In the genomic region with DNA sequence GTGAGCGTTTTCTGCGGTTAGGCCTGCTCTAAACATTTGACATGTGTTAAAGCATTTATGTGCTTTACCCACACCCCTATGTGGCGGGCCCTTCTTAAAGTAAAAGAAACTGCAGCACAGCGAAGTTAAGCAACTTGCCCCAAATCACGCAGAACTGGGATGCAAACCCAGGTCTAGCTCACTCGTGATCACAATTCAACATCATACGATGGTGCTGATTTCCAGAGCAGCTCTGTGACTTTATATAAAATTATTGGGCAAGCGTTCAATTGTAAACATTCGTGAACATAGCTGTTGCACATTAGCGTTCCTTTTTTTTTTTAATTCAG, we compare ENCODE assay signal across 8 cellular contexts. TPM values are rescaled to one million over a fixed set of nuclear protein-coding genes. Genes with fewer than 3 reads are reported as not detected.
DNase-seq lines count a peak whose midpoint lies in the region; TF ChIP-seq lines count a peak whose summit lies in the region.

No MANE protein-coding gene starts in this region.

- H3K9me2 ChIP-seq in neural cell (ENCODE audit: insufficient read depth, low read length) = no peaks in the 10 kb centered on the region

- TF ChIP-seq RAD21 in neural cell (conservative IDR thresholded peaks at IDR 0.05) = no peak

- no peaks in the 10 kb centered on the region for H3K27me3 Mint-ChIP-seq in CD4-positive, alpha-beta memory T cell

- no peaks in the 10 kb centered on the region for H3K79me2 ChIP-seq in OCI-LY3 (ENCODE audit: low read length)
- no peaks in the 10 kb centered on the region for H3K79me2 ChIP-seq in neural cell (replicated peaks; ENCODE audit: insufficient read depth, low read length)

- no peak for TF ChIP-seq EP300 in neural cell (conservative IDR thresholded peaks at IDR 0.05; ENCODE audit: poor library complexity, severe bottlenecking)

- CTCF ChIA-PET in CD4-positive, alpha-beta memory T cell (lab: Charles Lee; ENCODE audit: partially characterized antibody) = interaction anchor here (0.6 to 8.3 kb wide), 17 partner anchors 8 to 222 kb away, joined by 3 to 131 read pairs (median 6); partner anchors contain the start of genes ARSK and SKIC3

- H3K27me3 ChIP-seq in CD4-positive, alpha-beta memory T cell (ENCODE audit: insufficient read depth, low read length) = no peaks in the 10 kb centered on the region
- no peaks in the 10 kb centered on the region for H3K27me3 ChIP-seq in OCI-LY3 (ENCODE audit: low read depth, low read length)
- no peaks in the 10 kb centered on the region for H3K27me3 ChIP-seq in neural cell (ENCODE audit: insufficient read depth, low read depth, low read length)

- H3K4me3 ChIP-seq in CD4-positive, alpha-beta memory T cell (ENCODE audit: low read length in 2 of 2) = peak overlapping the region; percentile 71 to 94
- H3K4me3 ChIP-seq in OCI-LY3 (ENCODE audit: low read length) (peak overlapping the region; percentile 83), epithelial cell of esophagus (ENCODE audit: low read length) (peak overlapping the region; percentile 58), neural cell (ENCODE audit: low read length) (peak overlapping the region; percentile 64)

- no peak for DNase-seq in CD4-positive, alpha-beta memory T cell
- DNase-seq in epithelial cell of esophagus (ENCODE audit: low read depth) (no peak), AG20443 (ENCODE audit: low spot score) (no peak), DMS153 (lab: John Stamatoyannopoulos, UW) (no peak), NCI-H226 (no peak), cerebellum (ENCODE audit: low spot score) (no peak)

- no peaks in the 10 kb centered on the region for H3F3A ChIP-seq in neural cell (ENCODE audit: insufficient read depth, low read length, poor library complexity, severe bottlenecking)

- peak overlapping the region; percentile 97 for H3K4me2 ChIP-seq in OCI-LY3 (ENCODE audit: low read length)
- no peak overlapping the region for H3K4me2 ChIP-seq in neural cell (ENCODE audit: low read length)

- H3K36me3 ChIP-seq in CD4-positive, alpha-beta memory T cell (ENCODE audit: insufficient read depth, low read length) = no peaks in the 10 kb centered on the region
- H3K36me3 ChIP-seq in OCI-LY3 (replicated peaks; ENCODE audit: low read depth, low read length) = no peaks in the 10 kb centered on the region
- H3K36me3 ChIP-seq in neural cell (ENCODE audit: insufficient read depth, low read length) = no peaks in the 10 kb centered on the region

- H3K27ac ChIP-seq in CD4-positive, alpha-beta memory T cell (ENCODE audit: low read depth, low read length) = peak overlapping the region; percentile 84
- peak overlapping the region; percentile 94 for H3K27ac ChIP-seq in OCI-LY3 (ENCODE audit: low read length)
- no peak overlapping the region for H3K27ac ChIP-seq in neural cell (ENCODE audit: low read length)

- no peaks in the 10 kb centered on the region for H3K9me3 ChIP-seq in CD4-positive, alpha-beta memory T cell (ENCODE audit: control insufficient read depth in 1 of 2, low read length in 2 of 2)
- H3K9me3 ChIP-seq in OCI-LY3 (ENCODE audit: insufficient read depth, low read length) = no peaks in the 10 kb centered on the region
- peaks cover 3% of the 10 kb centered on the region for H3K9me3 ChIP-seq in neural cell (ENCODE audit: low read length)

- H4K20me1 ChIP-seq in OCI-LY3 (ENCODE audit: insufficient read depth, low read length) (no peaks in the 10 kb centered on the region), neural cell (ENCODE audit: insufficient read depth) (no peaks in the 10 kb centered on the region)

- H3K9ac ChIP-seq in OCI-LY3 (ENCODE audit: low read length) = peak overlapping the region; percentile 93
- no peak overlapping the region for H3K9ac ChIP-seq in neural cell (ENCODE audit: low read length)

- intact Hi-C loops in CD4-positive, alpha-beta memory T cell (cut with micrococcal nuclease) = loop anchor here (1.0 to 10.0 kb wide), 5 partner anchors 25 to 1518 kb away; partner anchors contain the start of genes CAST and ELL2

- H2AFZ ChIP-seq in OCI-LY3 (ENCODE audit: low read depth, low read length) = peak overlapping the region; percentile 89; the same call in 1 of the 2 replicates
- no peak overlapping the region for H2AFZ ChIP-seq in neural cell (ENCODE audit: low read depth, low read length)

- POLR2A ChIA-PET in CD4-positive, alpha-beta memory T cell (lab: Charles Lee; ENCODE audit: partially characterized antibody) = interaction anchor here (0.7 to 6.8 kb wide), 15 partner anchors 13 to 222 kb away, joined by 3 to 110 read pairs (median 7); partner anchors contain the start of genes ARSK, GLRX, GPR150 and SKIC3

- peaks cover 31% of the 10 kb centered on the region for H3K4me1 ChIP-seq in CD4-positive, alpha-beta memory T cell (ENCODE audit: insufficient read depth, low read length)
- peaks cover 38% of the 10 kb centered on the region for H3K4me1 ChIP-seq in OCI-LY3 (ENCODE audit: low read length)

- TF ChIP-seq CTCF in OCI-LY3 (IDR thresholded peaks at IDR 0.05; ENCODE audit: low read depth, low read length) (no peak), epithelial cell of esophagus (IDR thresholded peaks at IDR 0.05; ENCODE audit: insufficient read depth, low read depth, low read length, missing control alignments) (no peak), neural cell (IDR thresholded peaks at IDR 0.05; ENCODE audit: poor library complexity, severe bottlenecking) (no peak)

- no peaks in the 10 kb centered on the region for H3K9me3 Mint-ChIP-seq in CD4-positive, alpha-beta memory T cell

- peak overlapping the region; percentile 57 to 94 (median 93) for H3K27ac Mint-ChIP-seq in CD4-positive, alpha-beta memory T cell

- peak overlapping the region; percentile 87 to 93 (median 89) for H3K4me3 Mint-ChIP-seq in CD4-positive, alpha-beta memory T cell

- peaks cover 3 to 8% of the 10 kb centered on the region in 2 donors for H3K36me3 Mint-ChIP-seq in CD4-positive, alpha-beta memory T cell

- peaks cover 20 to 42% (median 27%) of the 10 kb centered on the region in 4 donors for H3K4me1 Mint-ChIP-seq in CD4-positive, alpha-beta memory T cell

TF ChIP-seq in neural cell, 6 proteins besides CTCF, POLR2A, EP300 and RAD21:
- TF ChIP-seq EZH2 (IDR thresholded peaks at IDR 0.05; ENCODE audit: borderline replicate concordance, insufficient read depth, low read length, poor library complexity, severe bottlenecking) (no peak), MXI1 (conservative IDR thresholded peaks at IDR 0.05; ENCODE audit: poor library complexity, severe bottlenecking) (no peak)
- TF ChIP-seq, protein P1, sequence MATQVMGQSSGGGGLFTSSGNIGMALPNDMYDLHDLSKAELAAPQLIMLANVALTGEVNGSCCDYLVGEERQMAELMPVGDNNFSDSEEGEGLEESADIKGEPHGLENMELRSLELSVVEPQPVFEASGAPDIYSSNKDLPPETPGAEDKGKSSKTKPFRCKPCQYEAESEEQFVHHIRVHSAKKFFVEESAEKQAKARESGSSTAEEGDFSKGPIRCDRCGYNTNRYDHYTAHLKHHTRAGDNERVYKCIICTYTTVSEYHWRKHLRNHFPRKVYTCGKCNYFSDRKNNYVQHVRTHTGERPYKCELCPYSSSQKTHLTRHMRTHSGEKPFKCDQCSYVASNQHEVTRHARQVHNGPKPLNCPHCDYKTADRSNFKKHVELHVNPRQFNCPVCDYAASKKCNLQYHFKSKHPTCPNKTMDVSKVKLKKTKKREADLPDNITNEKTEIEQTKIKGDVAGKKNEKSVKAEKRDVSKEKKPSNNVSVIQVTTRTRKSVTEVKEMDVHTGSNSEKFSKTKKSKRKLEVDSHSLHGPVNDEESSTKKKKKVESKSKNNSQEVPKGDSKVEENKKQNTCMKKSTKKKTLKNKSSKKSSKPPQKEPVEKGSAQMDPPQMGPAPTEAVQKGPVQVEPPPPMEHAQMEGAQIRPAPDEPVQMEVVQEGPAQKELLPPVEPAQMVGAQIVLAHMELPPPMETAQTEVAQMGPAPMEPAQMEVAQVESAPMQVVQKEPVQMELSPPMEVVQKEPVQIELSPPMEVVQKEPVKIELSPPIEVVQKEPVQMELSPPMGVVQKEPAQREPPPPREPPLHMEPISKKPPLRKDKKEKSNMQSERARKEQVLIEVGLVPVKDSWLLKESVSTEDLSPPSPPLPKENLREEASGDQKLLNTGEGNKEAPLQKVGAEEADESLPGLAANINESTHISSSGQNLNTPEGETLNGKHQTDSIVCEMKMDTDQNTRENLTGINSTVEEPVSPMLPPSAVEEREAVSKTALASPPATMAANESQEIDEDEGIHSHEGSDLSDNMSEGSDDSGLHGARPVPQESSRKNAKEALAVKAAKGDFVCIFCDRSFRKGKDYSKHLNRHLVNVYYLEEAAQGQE (IDR thresholded peaks at IDR 0.05; ENCODE audit: borderline replicate concordance) = no peak
TF ChIP-seq in neural cell: peak in this region for 0.

RNA-seq across cellular contexts. Expression of gene RFESD, which starts 0.7 kb away (rescaled TPM):
- 1 to 10 TPM; 9.1 to 9.3 TPM for total RNA-seq in CD4-positive, alpha-beta memory T cell
- 10 to 100 TPM in 1 of 2 donors, 1 to 10 TPM in 1; 9.9 to 11.8 TPM for polyA plus RNA-seq in CD4-positive, alpha-beta memory T cell
- polyA plus RNA-seq in neural cell = not detected in 2 replicates
- 0.81 TPM in 1 of 2 replicates, not detected in the other for polyA minus RNA-seq in neural cell
- 4.0 TPM for total RNA-seq in cerebellum

RNA-seq across cellular contexts. Expression of gene GPR150, which starts 27.4 kb away (rescaled TPM):
- total RNA-seq in CD4-positive, alpha-beta memory T cell = 1 to 10 TPM; 1.5 to 2.4 TPM
- polyA plus RNA-seq in CD4-positive, alpha-beta memory T cell = 1 to 10 TPM; 3.1 to 6.1 TPM
- polyA plus RNA-seq in neural cell = 0.22 TPM in 1 of 2 replicates, not detected in the other
- polyA minus RNA-seq in neural cell = 0.23 TPM in 1 of 2 replicates, not detected in the other
- not detected for total RNA-seq in cerebellum

RNA-seq across cellular contexts. Expression of gene SPATA9, which starts 35.5 kb away (rescaled TPM):
- not detected for total RNA-seq in CD4-positive, alpha-beta memory T cell
- under 1 TPM in 1 of 2 donors, not detected in 1; 0.09 TPM for polyA plus RNA-seq in CD4-positive, alpha-beta memory T cell
- polyA plus RNA-seq in neural cell = 1.1 and 5.8 TPM in 2 replicates
- 0.97 TPM in 1 of 2 replicates, not detected in the other for polyA minus RNA-seq in neural cell
- 0.82 TPM for total RNA-seq in cerebellum
